24 cellular contexts compared by ENCODE assay signal in the genomic region with DNA sequence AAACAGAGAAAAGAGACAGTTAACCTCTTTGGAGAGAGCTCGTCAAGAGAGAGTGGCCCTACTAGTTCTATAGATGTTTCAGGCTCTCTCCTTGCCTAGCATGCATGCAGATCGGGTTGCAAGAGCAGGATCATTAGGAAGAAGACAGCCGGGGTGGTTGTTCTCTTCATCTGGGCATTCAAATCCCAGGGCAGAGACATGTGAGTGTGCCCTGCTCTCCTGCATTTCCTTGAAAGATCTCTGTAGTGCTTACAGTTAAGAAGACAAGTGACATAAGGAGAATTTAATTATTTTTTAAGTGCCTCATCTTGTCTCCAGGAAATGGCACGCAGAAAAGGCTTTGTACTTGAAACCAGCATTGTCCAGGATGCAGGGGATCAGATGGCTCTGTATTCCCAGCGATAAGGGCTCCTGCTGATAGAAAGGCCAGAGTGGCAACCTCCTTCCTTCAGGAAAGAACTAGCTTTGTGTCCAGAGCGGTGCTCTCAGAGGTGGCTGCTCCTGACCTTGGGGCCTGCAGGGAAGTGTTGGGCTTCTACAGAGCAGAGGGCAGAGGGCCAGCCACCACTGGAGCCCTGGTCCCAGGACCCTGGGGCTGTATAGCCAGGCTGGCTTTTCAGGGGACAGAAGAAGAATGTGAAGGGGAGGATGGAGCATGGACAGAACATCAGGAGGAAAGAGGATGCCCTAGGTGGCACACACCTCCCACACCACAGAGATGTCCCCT. TPM values are rescaled to one million over a fixed set of nuclear protein-coding genes. Genes with fewer than 3 reads are reported as not detected.
DNase-seq lines count a peak whose midpoint lies in the region; ATAC-seq and TF ChIP-seq lines count a peak whose summit lies in the region.
"Had no signal": no experiment of that assay in that cellular context is flagged by ENCODE, and none has a peak within 500 bp of the region (broad histone marks: within the 10 kb centered on the region; RNA-seq: fewer than 3 reads in every experiment).

No MANE protein-coding gene starts in this region.

- H3K4me1 ChIP-seq in right atrium auricular region (no peaks in the 10 kb centered on the region), HEK293 (ENCODE audit: control insufficient read depth, insufficient read depth, low read length) (no peaks in the 10 kb centered on the region)
- H3K4me1 ChIP-seq in naive thymus-derived CD4-positive, alpha-beta T cell (ENCODE audit: control insufficient read depth in 2 of 2, insufficient read depth in 2 of 2, low read length in 2 of 2), result no peaks in the 10 kb centered on the region
- H3K4me1 ChIP-seq: body of pancreas, left lung, tibial nerve had no signal

- intact Hi-C loops in Right ventricle myocardium inferior (cut with DNase I), result no loop called here
- intact Hi-C loops in naive thymus-derived CD4-positive, alpha-beta T cell (cut with micrococcal nuclease), result no loop called here

- H3K4me3 Mint-ChIP-seq in naive thymus-derived CD4-positive, alpha-beta T cell, result no peak overlapping the region
- H3K4me3 Mint-ChIP-seq: activated CD4-positive, alpha-beta T cell treated with anti-CD3 and anti-CD28 coated beads, Interleukin-2, amount 10 ng/mL, durations not matched to agents 24 days and 14 days; activated T-cell treated with anti-CD3 and anti-CD28 coated beads, Interleukin-2, amount 50 U/mL, for 4 hours; CD14-positive monocyte; nephron progenitor cell had no signal

- no peaks in the 10 kb centered on the region for H3K36me3 Mint-ChIP-seq in naive thymus-derived CD4-positive, alpha-beta T cell
- H3K36me3 Mint-ChIP-seq: CD14-positive monocyte had no signal

- no peak for TF ChIP-seq CTCF in right atrium auricular region (IDR thresholded peaks at IDR 0.05)
- TF ChIP-seq CTCF in HEK293 (tag by site-specific recombination; IDR thresholded peaks at IDR 0.05), result no peak

- POLR2A ChIA-PET in HEK293 (lab: Yijun Ruan, JAX), result no interaction called here
- POLR2A ChIA-PET in naive thymus-derived CD4-positive, alpha-beta T cell (lab: Charles Lee), result no interaction called here

- H3K36me3 ChIP-seq in right atrium auricular region (no peaks in the 10 kb centered on the region), HEK293 (ENCODE audit: control insufficient read depth in 2 of 2, insufficient read depth in 1 of 2, low read length in 2 of 2) (no peaks in the 10 kb centered on the region)
- no peaks in the 10 kb centered on the region for H3K36me3 ChIP-seq in naive thymus-derived CD4-positive, alpha-beta T cell (ENCODE audit: control insufficient read depth in 2 of 3, insufficient read depth in 3 of 3, low read length in 3 of 3)
- H3K36me3 ChIP-seq: left lung, tibial nerve had no signal

- H3K27me3 Mint-ChIP-seq in naive thymus-derived CD4-positive, alpha-beta T cell, result peaks cover 16 to 37% (median 28%) of the 10 kb centered on the region in 5 donors

- H3K9me3 ChIP-seq in right atrium auricular region (no peaks in the 10 kb centered on the region), HEK293 (ENCODE audit: control insufficient read depth, insufficient read depth, low read depth, low read length) (no peaks in the 10 kb centered on the region)
- H3K9me3 ChIP-seq in naive thymus-derived CD4-positive, alpha-beta T cell (ENCODE audit: control insufficient read depth in 2 of 3, low read length in 3 of 3), result no peaks in the 10 kb centered on the region
- H3K9me3 ChIP-seq: body of pancreas, left lung, tibial nerve had no signal

- H3K4me3 ChIP-seq in right atrium auricular region (no peak overlapping the region), HEK293 (ENCODE audit: low read depth, low read length) (no peak overlapping the region)
- H3K4me3 ChIP-seq in naive thymus-derived CD4-positive, alpha-beta T cell (ENCODE audit: low read length), result no peak overlapping the region
- H3K4me3 ChIP-seq: body of pancreas, left lung, SK-N-MC, tibial nerve had no signal

- CTCF ChIA-PET in HEK293 (lab: Yijun Ruan, JAX), result interaction anchor here (1.3 kb wide), 1 partner anchor 40 kb away, joined by 4 read pairs; no protein-coding TSS in a partner anchor
- CTCF ChIA-PET in naive thymus-derived CD4-positive, alpha-beta T cell (lab: Charles Lee), result no interaction called here

- H3K27me3 ChIP-seq in right atrium auricular region, result no peaks in the 10 kb centered on the region
- peaks cover 4 to 5% of the 10 kb centered on the region in 2 donors for H3K27me3 ChIP-seq in naive thymus-derived CD4-positive, alpha-beta T cell (ENCODE audit: control insufficient read depth in 2 of 2, insufficient read depth in 2 of 2, low read length in 2 of 2)
- H3K27me3 ChIP-seq: body of pancreas had no signal

- no peak overlapping the region for H3K27ac ChIP-seq in right atrium auricular region
- H3K27ac ChIP-seq in HEK293 (ENCODE audit: extremely low read depth, low read depth, low read length), result no peak overlapping the region
- no peak overlapping the region for H3K27ac ChIP-seq in naive thymus-derived CD4-positive, alpha-beta T cell (ENCODE audit: low read depth, low read length)
- H3K27ac ChIP-seq: body of pancreas, left lung, SK-N-MC, tibial nerve had no signal

- H3K9me3 Mint-ChIP-seq in naive thymus-derived CD4-positive, alpha-beta T cell, result peaks cover 0 to 2% (median 0%) of the 10 kb centered on the region in 11 donors
- H3K9me3 Mint-ChIP-seq: activated CD4-positive, alpha-beta T cell treated with anti-CD3 and anti-CD28 coated beads, Interleukin-2, amount 10 ng/mL, durations not matched to agents 24 days and 14 days; activated T-cell treated with anti-CD3 and anti-CD28 coated beads, Interleukin-2, amount 50 U/mL, for 4 hours; CD14-positive monocyte; nephron progenitor cell had no signal

- H3K4me1 Mint-ChIP-seq in naive thymus-derived CD4-positive, alpha-beta T cell, result no peaks in the 10 kb centered on the region
- H3K4me1 Mint-ChIP-seq: activated CD4-positive, alpha-beta T cell treated with anti-CD3 and anti-CD28 coated beads, Interleukin-2, amount 10 ng/mL, durations not matched to agents 24 days and 14 days; CD14-positive monocyte had no signal

- ATAC-seq in Right ventricle myocardium inferior, result peak; percentile 10
- ATAC-seq in naive thymus-derived CD4-positive, alpha-beta T cell, result peak; percentile 29
- ATAC-seq: activated T-cell treated with anti-CD3 and anti-CD28 coated beads, Interleukin-2, amount 50 U/mL, for 4 hours; body of pancreas; left lung; sciatic nerve had no signal

- H3K27ac Mint-ChIP-seq in naive thymus-derived CD4-positive, alpha-beta T cell, result no peak overlapping the region
- H3K27ac Mint-ChIP-seq: activated CD4-positive, alpha-beta T cell treated with anti-CD3 and anti-CD28 coated beads, Interleukin-2, amount 10 ng/mL, durations not matched to agents 24 days and 14 days; CD14-positive monocyte; nephron progenitor cell had no signal

- no peak for DNase-seq in Right ventricle myocardium inferior (ENCODE audit: missing footprints)
- DNase-seq in right atrium auricular region (ENCODE audit: low spot score), result no peak
- DNase-seq in NCI-H526 treated with DMSO at 0.1 percent for 48 hours (lab: John Stamatoyannopoulos, UW), result peak; percentile 8
- no peak for DNase-seq in naive thymus-derived CD4-positive, alpha-beta T cell
- DNase-seq in stimulated activated CD4-positive, alpha-beta T cell treated with anti-CD3 and anti-CD28 coated beads, Interleukin-15, amount 100 ng/mL, for 24 hours, result no peak
- no peak for DNase-seq in NAMALWA (ENCODE audit: low spot score)
- no peak for DNase-seq in T-helper 9 cell
- DNase-seq: activated CD4-positive, alpha-beta T cell treated with anti-CD3 and anti-CD28 coated beads, Interleukin-2, amount 10 ng/mL, durations not matched to agents 24 days and 14 days; activated T-cell treated with anti-CD3 and anti-CD28 coated beads, Interleukin-2, amount 50 U/mL, for 4 hours; body of pancreas; effector CD8-positive, alpha-beta T cell; foreskin fibroblast; KG1; left lung; NCI-H2081 treated with DMSO at 0.1 percent for 48 hours; nephron progenitor cell; RPMI8226; T-helper 2 cell had no signal

TF ChIP-seq in HEK293, 187 proteins besides CTCF, POLR2A, EP300 and RAD21:
- TF ChIP-seq ZBTB17 (tag by site-specific recombination; IDR thresholded peaks at IDR 0.05) (peak; percentile 48; the same call in 1 of the 2 replicates), SP3 (tag by site-specific recombination; IDR thresholded peaks at IDR 0.05) (no peak), ZFHX2 (tag by site-specific recombination; conservative IDR thresholded peaks at IDR 0.05) (no peak)
- TF ChIP-seq, protein P1, sequence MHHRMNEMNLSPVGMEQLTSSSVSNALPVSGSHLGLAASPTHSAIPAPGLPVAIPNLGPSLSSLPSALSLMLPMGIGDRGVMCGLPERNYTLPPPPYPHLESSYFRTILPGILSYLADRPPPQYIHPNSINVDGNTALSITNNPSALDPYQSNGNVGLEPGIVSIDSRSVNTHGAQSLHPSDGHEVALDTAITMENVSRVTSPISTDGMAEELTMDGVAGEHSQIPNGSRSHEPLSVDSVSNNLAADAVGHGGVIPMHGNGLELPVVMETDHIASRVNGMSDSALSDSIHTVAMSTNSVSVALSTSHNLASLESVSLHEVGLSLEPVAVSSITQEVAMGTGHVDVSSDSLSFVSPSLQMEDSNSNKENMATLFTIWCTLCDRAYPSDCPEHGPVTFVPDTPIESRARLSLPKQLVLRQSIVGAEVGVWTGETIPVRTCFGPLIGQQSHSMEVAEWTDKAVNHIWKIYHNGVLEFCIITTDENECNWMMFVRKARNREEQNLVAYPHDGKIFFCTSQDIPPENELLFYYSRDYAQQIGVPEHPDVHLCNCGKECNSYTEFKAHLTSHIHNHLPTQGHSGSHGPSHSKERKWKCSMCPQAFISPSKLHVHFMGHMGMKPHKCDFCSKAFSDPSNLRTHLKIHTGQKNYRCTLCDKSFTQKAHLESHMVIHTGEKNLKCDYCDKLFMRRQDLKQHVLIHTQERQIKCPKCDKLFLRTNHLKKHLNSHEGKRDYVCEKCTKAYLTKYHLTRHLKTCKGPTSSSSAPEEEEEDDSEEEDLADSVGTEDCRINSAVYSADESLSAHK (tag by site-specific recombination; IDR thresholded peaks at IDR 0.05), result 0 out of 2 replicates have a peak, but pooled peaks have one; percentile 41

RNA-seq across cellular contexts. Expression of a gene that starts 8.2 kb away (rescaled TPM):
- total RNA-seq in Right ventricle myocardium inferior, result 0.38 TPM
- 1 to 10 TPM in 1 of 2 donors, under 1 TPM in 1; 0.15 to 1.0 TPM for total RNA-seq in right atrium auricular region
- 1 to 10 TPM in 1 of 5 experiments, under 1 TPM in 1, not detected in 3; 0.64 to 1.1 TPM for total RNA-seq in naive thymus-derived CD4-positive, alpha-beta T cell
- not detected for polyA plus RNA-seq in naive thymus-derived CD4-positive, alpha-beta T cell
- total RNA-seq: G401 had no signal
